23 cellular contexts compared by ENCODE assay signal in genomic region chr18:13582283-13582682, GRCh38.
"Had no signal": no experiment of that assay in that cellular context is flagged by ENCODE, and none has a peak within 500 bp of the region (broad histone marks: within the 10 kb centered on the region; RNA-seq: fewer than 3 reads in every experiment).

No MANE protein-coding gene starts in this region.

- H3K27me3 ChIP-seq: ascending aorta, brain microvascular endothelial cell, esophagus squamous epithelium, gastrocnemius medialis, neutrophil, right lobe of liver, stomach had no signal

- H3K4me3 ChIP-seq: ascending aorta, esophagus squamous epithelium, gastrocnemius medialis, right lobe of liver, skin epidermis, stomach, thoracic aorta had no signal

- H3K27ac ChIP-seq: ascending aorta, brain microvascular endothelial cell, esophagus squamous epithelium, gastrocnemius medialis, neutrophil, parathyroid adenoma, right lobe of liver, skin epidermis, stomach, thoracic aorta had no signal

- H3K36me3 ChIP-seq: ascending aorta, brain microvascular endothelial cell, esophagus squamous epithelium, gastrocnemius medialis, neutrophil, right lobe of liver, stomach, thoracic aorta had no signal

- H3K4me3 Mint-ChIP-seq: activated CD4-positive, alpha-beta memory T cell treated with anti-CD3 and anti-CD28 coated beads, Interleukin-2, amount 10 ng/mL, durations not matched to agents 7 days and 5 days; activated T-helper 1 cell treated with anti-CD3 and anti-CD28 coated beads, Interleukin-12 subunit alpha, Interleukin-12 subunit beta, Interleukin-2, Interleukin-4 antibody, amounts not matched to agents 30 ng/mL and 10 ng/mL and 1 ng/mL, durations not matched to agents 14 hours and 24 hours and 36 hours; memory B cell; natural killer cell treated with Interleukin-12 subunit alpha and Interleukin-12 subunit beta and Interleukin-15 and Interleukin-18, amount 100 ng/mL, for 72 hours; T-helper 17 cell had no signal

- H2AFZ ChIP-seq: parathyroid adenoma had no signal

- H3K9me3 ChIP-seq: ascending aorta, esophagus squamous epithelium, gastrocnemius medialis, neutrophil, right lobe of liver, stomach, thoracic aorta had no signal

- DNase-seq: activated CD4-positive, alpha-beta memory T cell treated with anti-CD3 and anti-CD28 coated beads, Interleukin-2, amount 10 ng/mL, durations not matched to agents 7 days and 5 days; activated CD4-positive, alpha-beta T cell treated with anti-CD3 and anti-CD28 coated beads for 4 hours; activated CD4-positive, CD25-positive, alpha-beta regulatory T cell; activated gamma-delta T cell; activated naive CD4-positive, alpha-beta T cell treated with anti-CD3 and anti-CD28 coated beads, Interleukin-2, amount 50 U/mL, for 16 hours; brain microvascular endothelial cell; central memory CD4-positive, alpha-beta T cell; esophagus squamous epithelium; gastrocnemius medialis; left cardiac atrium; right lobe of liver; stimulated activated CD4-positive, alpha-beta T cell treated with anti-CD3 and anti-CD28 coated beads, Interleukin-1b, Interleukin-23, amount 100 ng/mL, for 48 hours; stomach; SW 1271; T-helper 17 cell had no signal

- H3K9ac ChIP-seq: parathyroid adenoma had no signal

- H3K9me3 Mint-ChIP-seq: activated CD4-positive, alpha-beta memory T cell treated with anti-CD3 and anti-CD28 coated beads, Interleukin-2, amount 10 ng/mL, durations not matched to agents 7 days and 5 days; activated T-helper 1 cell treated with anti-CD3 and anti-CD28 coated beads, Interleukin-12 subunit alpha, Interleukin-12 subunit beta, Interleukin-2, Interleukin-4 antibody, amounts not matched to agents 30 ng/mL and 10 ng/mL and 1 ng/mL, durations not matched to agents 14 hours and 24 hours and 36 hours; memory B cell; natural killer cell treated with Interleukin-12 subunit alpha and Interleukin-12 subunit beta and Interleukin-15 and Interleukin-18, amount 100 ng/mL, for 72 hours had no signal

- H3K27me3 Mint-ChIP-seq: activated CD4-positive, alpha-beta memory T cell treated with anti-CD3 and anti-CD28 coated beads, Interleukin-2, amount 10 ng/mL, durations not matched to agents 7 days and 5 days; memory B cell; natural killer cell treated with Interleukin-12 subunit alpha and Interleukin-12 subunit beta and Interleukin-15 and Interleukin-18, amount 100 ng/mL, for 72 hours; T-helper 17 cell had no signal

- H3K4me1 ChIP-seq: parathyroid adenoma had no signal

- H3K27ac Mint-ChIP-seq: activated CD4-positive, alpha-beta memory T cell treated with anti-CD3 and anti-CD28 coated beads, Interleukin-2, amount 10 ng/mL, durations not matched to agents 7 days and 5 days; activated T-helper 1 cell treated with anti-CD3 and anti-CD28 coated beads, Interleukin-12 subunit alpha, Interleukin-12 subunit beta, Interleukin-2, Interleukin-4 antibody, amounts not matched to agents 30 ng/mL and 10 ng/mL and 1 ng/mL, durations not matched to agents 14 hours and 24 hours and 36 hours; memory B cell; natural killer cell treated with Interleukin-12 subunit alpha and Interleukin-12 subunit beta and Interleukin-15 and Interleukin-18, amount 100 ng/mL, for 72 hours; T-helper 17 cell had no signal

- H3K36me3 Mint-ChIP-seq: memory B cell; natural killer cell treated with Interleukin-12 subunit alpha and Interleukin-12 subunit beta and Interleukin-15 and Interleukin-18, amount 100 ng/mL, for 72 hours had no signal

- H3K79me2 ChIP-seq: parathyroid adenoma had no signal
